In the genomic region with DNA sequence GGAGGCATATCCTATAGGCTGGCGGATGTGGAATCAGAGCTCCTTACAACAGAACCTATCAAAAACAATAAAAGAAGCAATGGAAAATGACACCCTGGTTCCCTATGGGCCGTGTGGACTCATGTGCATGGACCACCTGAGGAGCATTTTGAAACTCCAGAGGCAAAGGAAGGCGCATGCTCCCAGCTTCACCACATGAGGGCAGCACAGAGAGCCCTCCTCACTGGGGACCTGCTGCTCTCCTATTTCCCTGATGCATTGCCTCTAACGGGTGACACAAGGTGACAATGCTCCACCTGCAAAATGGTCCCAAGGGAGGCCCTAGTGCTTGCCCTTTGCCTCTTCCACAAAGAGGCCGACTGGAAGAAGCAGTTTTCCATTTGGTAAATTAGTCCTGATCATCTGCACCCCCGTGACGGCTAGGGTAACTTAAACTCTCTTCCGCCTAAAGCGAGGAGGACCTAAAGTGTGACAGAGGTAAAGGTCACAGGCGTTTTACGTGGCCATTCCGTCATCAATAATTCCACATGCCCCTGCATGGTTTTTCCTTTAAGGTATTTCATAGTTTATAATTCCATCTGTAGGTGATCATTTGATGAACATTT, we compare ENCODE assay signal across 8 cellular contexts.
A peak's percentile ranks its signal among the peaks of the same experiment; 100 is the strongest.
DNase-seq lines count a peak whose midpoint lies in the region; ATAC-seq and TF ChIP-seq lines count a peak whose summit lies in the region.

No MANE protein-coding gene starts in this region.

- H3K4me1 ChIP-seq in IMR-90 (ENCODE audit: control insufficient read depth, insufficient read depth, low read length) (no peaks in the 10 kb centered on the region), colonic mucosa (no peaks in the 10 kb centered on the region)

- TF ChIP-seq RAD21 in IMR-90 (IDR thresholded peaks at IDR 0.05; ENCODE audit: low read length) = peak; percentile 46

- no peak overlapping the region for H2BK120ac ChIP-seq in IMR-90 (ENCODE audit: low read depth, low read length)

- no peak overlapping the region for H3K4me3 ChIP-seq in IMR-90 (ENCODE audit: insufficient read depth, low read depth, low read length)
- no peak overlapping the region for H3K4me3 ChIP-seq in colonic mucosa

- ATAC-seq in GM21526 (IDR thresholded peaks at IDR 0.05; ENCODE audit: low FRiP score, unreplicated experiment) (peak; percentile 88), IMR-90 (ENCODE audit: low read depth) (peak; percentile 92), naive B cell (ENCODE audit: low read depth in 2 of 2) (no peak)

- no peak overlapping the region for H2AK9ac ChIP-seq in IMR-90 (replicated peaks; ENCODE audit: low read depth, low read length, poor library complexity)

- H3K9me3 ChIP-seq in IMR-90 (ENCODE audit: control insufficient read depth, insufficient read depth, low read length) (no peaks in the 10 kb centered on the region), colonic mucosa (no peaks in the 10 kb centered on the region)

- peaks cover 0 to 4% (median 0%) of the 10 kb centered on the region in 7 donors for H3K9me3 Mint-ChIP-seq in naive B cell

- no peak overlapping the region for H4K5ac ChIP-seq in IMR-90 (ENCODE audit: low read depth, low read length)

- no TSS peak for BruUV-seq in IMR-90 (replicated peaks; lab: Mats Ljungman, UMichigan)

- no peak overlapping the region for H3K4me3 Mint-ChIP-seq in naive B cell

- H3K9ac ChIP-seq in IMR-90 (ENCODE audit: low read depth, low read length) = no peak overlapping the region
- no peak overlapping the region for H3K9ac ChIP-seq in colonic mucosa (ENCODE audit: low read depth in 2 of 2, low read length in 2 of 2)

- no peak for TF ChIP-seq POLR2A in IMR-90 (IDR thresholded peaks at IDR 0.05; ENCODE audit: low read depth, low read length)

- H3K56ac ChIP-seq in IMR-90 (ENCODE audit: extremely low read depth, insufficient read depth, low read length) = no peak overlapping the region

- H2BK15ac ChIP-seq in IMR-90 (ENCODE audit: low read depth, low read length) = no peak overlapping the region

- no peak overlapping the region for H2BK20ac ChIP-seq in IMR-90 (ENCODE audit: low read depth, low read length)

- no peak overlapping the region for H3K27ac Mint-ChIP-seq in naive B cell

- no peak overlapping the region for H3K23ac ChIP-seq in IMR-90 (ENCODE audit: low read depth, low read length)

- H3K27me3 Mint-ChIP-seq in naive B cell = peaks cover 5 to 18% (median 7%) of the 10 kb centered on the region in 3 donors

- intact Hi-C loops in IMR-90 (cut with micrococcal nuclease) = loop anchor here (1.0 kb wide), 1 partner anchor 198 kb away; no protein-coding TSS in a partner anchor
- intact Hi-C loops in colonic mucosa (cut with DNase I) = no loop called here

- no peaks in the 10 kb centered on the region for H3K9me1 ChIP-seq in IMR-90 (ENCODE audit: insufficient read depth, low read length)

- POLR2A ChIA-PET in IMR-90 (lab: Charles Lee; ENCODE audit: unreplicated experiment) = no interaction called here

- no peaks in the 10 kb centered on the region for H3K36me3 Mint-ChIP-seq in naive B cell

- H3K27me3 ChIP-seq in IMR-90 (ENCODE audit: control insufficient read depth, insufficient read depth, low read length) (no peaks in the 10 kb centered on the region), colonic mucosa (no peaks in the 10 kb centered on the region)

- no peak overlapping the region for H4K8ac ChIP-seq in IMR-90 (ENCODE audit: low read depth in 2 of 2, low read length in 2 of 2)

- H3K4ac ChIP-seq in IMR-90 (ENCODE audit: low read depth, low read length) = no peak overlapping the region

- H3K79me1 ChIP-seq in IMR-90 (ENCODE audit: low read depth in 1 of 2, low read length in 2 of 2) = no peaks in the 10 kb centered on the region

- CTCF ChIA-PET in IMR-90 (lab: Yijun Ruan, JAX) = interaction anchor here (2.2 kb wide), 1 partner anchor 22 kb away, joined by 6 read pairs; no protein-coding TSS in a partner anchor

- no peak overlapping the region for H3K18ac ChIP-seq in IMR-90 (ENCODE audit: low read depth, low read length)

- DNase-seq in NCI-H1092 treated with DMSO at 0.1 percent for 48 hours (lab: John Stamatoyannopoulos, UW) (peak; percentile 2), NCI-H1092 (lab: John Stamatoyannopoulos, UW) (no peak), IMR-90 (peak; percentile 18), T-helper 2 cell (peak in 3 of 5 experiments; percentile 3 to 34 (median 12)), colonic mucosa (peak; percentile 32), naive B cell (peak; percentile 15), pons (ENCODE audit: low spot score) (no peak)

- H2AFZ ChIP-seq in IMR-90 (replicated peaks; ENCODE audit: low read length, poor library complexity) = peak overlapping the region; percentile 35

- H3K4me1 Mint-ChIP-seq in naive B cell = no peaks in the 10 kb centered on the region

- TF ChIP-seq CTCF in IMR-90 (conservative IDR thresholded peaks at IDR 0.05; ENCODE audit: low read depth, low read length) = peak; percentile 60
- TF ChIP-seq CTCF in colonic mucosa (IDR thresholded peaks at IDR 0.05) = peak; percentile 79

- no peak overlapping the region for H4K91ac ChIP-seq in IMR-90 (ENCODE audit: insufficient read depth, low read depth, low read length)

- H3K4me2 ChIP-seq in IMR-90 (ENCODE audit: low read depth, low read length) = no peak overlapping the region

- no peaks in the 10 kb centered on the region for H4K20me1 ChIP-seq in IMR-90 (ENCODE audit: insufficient read depth, low read length)

- no peak overlapping the region for H2AK5ac ChIP-seq in IMR-90 (ENCODE audit: low read depth, low read length)

- H3K27ac ChIP-seq in IMR-90 (ENCODE audit: insufficient read depth, low read length) = no peak overlapping the region
- H3K27ac ChIP-seq in colonic mucosa = no peak overlapping the region

- H2BK5ac ChIP-seq in IMR-90 (ENCODE audit: low read depth, low read length, poor library complexity, severe bottlenecking) = no peak overlapping the region

- no peaks in the 10 kb centered on the region for H3K36me3 ChIP-seq in IMR-90 (ENCODE audit: control insufficient read depth, insufficient read depth, low read length)
- H3K36me3 ChIP-seq in colonic mucosa = no peaks in the 10 kb centered on the region

- no peak overlapping the region for H3K14ac ChIP-seq in IMR-90 (replicated peaks; ENCODE audit: low read depth, low read length)

- 0% methylated on average over 3 of the region's 12 CpGs; no CpG with 5 or more reads in 1 of the 2 experiments for WGBS in IMR-90 (ENCODE audit: extremely low coverage in 2 of 2, insufficient read length in 1 of 2), 2 experiments

- dilution Hi-C loops in IMR-90 (cut with HindIII; ENCODE audit: low sequenced_read_pairs, unreplicated experiment) = no loop called here

- in situ Hi-C loops in IMR-90 (cut with MboI; ENCODE audit: low sequenced_read_pairs) = no loop called here

TF ChIP-seq in IMR-90, 13 proteins besides CTCF, POLR2A, EP300 and RAD21:
- TF ChIP-seq SMC3 (IDR thresholded peaks at IDR 0.05; ENCODE audit: low read depth, low read length) = peak; percentile 41
- TF ChIP-seq RFX5 (IDR thresholded peaks at IDR 0.05; ENCODE audit: low read depth, low read length) = no peak
TF ChIP-seq in IMR-90: peak in this region for 1.

Comparison
In these comparisons a context has a peak if more than half of its experiments do, and no peak if none do; other contexts are left out.
1. DNase-seq: peak in NCI-H1092 treated with DMSO at 0.1 percent for 48 hours (single experiment), IMR-90 (single experiment), T-helper 2 cell (3 of 5), colonic mucosa (single experiment) and naive B cell (single experiment); none in NCI-H1092 (single experiment) and pons (single experiment).
2. ATAC-seq: peak in GM21526 (single experiment) and IMR-90 (single experiment); none in naive B cell (0 of 2).